In genomic region chr6:16855460-16855859, GRCh38 we compare ENCODE assay signal across 17 cellular contexts.
DNase-seq lines count a peak whose midpoint lies in the region; ATAC-seq and TF ChIP-seq lines count a peak whose summit lies in the region.
"Had no signal": no experiment of that assay in that cellular context is flagged by ENCODE, and none has a peak within 500 bp of the region (broad histone marks: within the 10 kb centered on the region; RNA-seq: fewer than 3 reads in every experiment).

No MANE protein-coding gene starts in this region.

- DNase-seq in effector memory CD8-positive, alpha-beta T cell: no peak
- DNase-seq in putamen (ENCODE audit: low spot score): no peak
- DNase-seq: ACHN; activated B cell treated with CpG ODN at 0.5 μM for 24 hours; activated T-cell treated with anti-CD3 and anti-CD28 coated beads, Interleukin-2, amount 50 U/mL, for 72 hours; mesendoderm; NCI-H1105 treated with DMSO at 0.1 percent for 48 hours; NCI-H510A; SJCRH30; upper lobe of right lung had no signal

- no peaks in the 10 kb centered on the region for H3K9me3 Mint-ChIP-seq in effector memory CD8-positive, alpha-beta T cell
- H3K9me3 Mint-ChIP-seq: activated B cell treated with CpG ODN at 0.5 μM for 24 hours; activated T-cell treated with anti-CD3 and anti-CD28 coated beads, Interleukin-2, amount 50 U/mL, for 72 hours; dendritic cell treated with granulocyte-macrophage colony-stimulating factor and Interleukin-4, amounts not matched to agents 40 ng/mL and 50 ng/mL, for 4 days had no signal

- ATAC-seq in GM18499 (IDR thresholded peaks at IDR 0.05; ENCODE audit: insufficient read depth, unreplicated experiment) (peak; percentile 35), GM19452 (IDR thresholded peaks at IDR 0.05; ENCODE audit: unreplicated experiment) (peak; percentile 38), HG02884 (IDR thresholded peaks at IDR 0.05; ENCODE audit: unreplicated experiment) (peak; percentile 54), HG03575 (IDR thresholded peaks at IDR 0.05; ENCODE audit: extremely low read depth, insufficient number of reproducible peaks, low FRiP score, unreplicated experiment) (peak; percentile 24), SK-N-SH treated with all-trans-retinoic acid at 6 μM for 48 hours (no peak), HG03196 (IDR thresholded peaks at IDR 0.05; ENCODE audit: unreplicated experiment) (no peak)
- no peak for ATAC-seq in effector memory CD8-positive, alpha-beta T cell (replicated peaks)
- ATAC-seq: upper lobe of right lung had no signal

- no peak overlapping the region for H3K4me3 Mint-ChIP-seq in effector memory CD8-positive, alpha-beta T cell
- H3K4me3 Mint-ChIP-seq: activated B cell treated with CpG ODN at 0.5 μM for 24 hours; activated T-cell treated with anti-CD3 and anti-CD28 coated beads, Interleukin-2, amount 50 U/mL, for 72 hours; dendritic cell treated with granulocyte-macrophage colony-stimulating factor and Interleukin-4, amounts not matched to agents 40 ng/mL and 50 ng/mL, for 4 days had no signal

- no peaks in the 10 kb centered on the region for H3K36me3 Mint-ChIP-seq in effector memory CD8-positive, alpha-beta T cell (ENCODE audit: insufficient read depth)

- H3K27me3 Mint-ChIP-seq in effector memory CD8-positive, alpha-beta T cell: peaks cover 22 to 32% of the 10 kb centered on the region in 2 donors
- H3K27me3 Mint-ChIP-seq: dendritic cell treated with granulocyte-macrophage colony-stimulating factor and Interleukin-4, amounts not matched to agents 40 ng/mL and 50 ng/mL, for 4 days had no signal

- H3K27ac Mint-ChIP-seq in effector memory CD8-positive, alpha-beta T cell: no peak overlapping the region
- H3K27ac Mint-ChIP-seq: activated B cell treated with CpG ODN at 0.5 μM for 24 hours; activated T-cell treated with anti-CD3 and anti-CD28 coated beads, Interleukin-2, amount 50 U/mL, for 72 hours; dendritic cell treated with granulocyte-macrophage colony-stimulating factor and Interleukin-4, amounts not matched to agents 40 ng/mL and 50 ng/mL, for 4 days had no signal

- peaks cover 1 to 4% of the 10 kb centered on the region in 2 donors for H3K4me1 Mint-ChIP-seq in effector memory CD8-positive, alpha-beta T cell (ENCODE audit: low read depth in 2 of 2)
- H3K4me1 Mint-ChIP-seq: activated B cell treated with CpG ODN at 0.5 μM for 24 hours had no signal

TF ChIP-seq in SK-N-SH treated with all-trans-retinoic acid at 6 μM for 48 hours, 23 proteins besides CTCF, POLR2A, EP300 and RAD21:
- TF ChIP-seq TSHZ2 (CRISPR knock-in tag; IDR thresholded peaks at IDR 0.05): no peak
- TF ChIP-seq ISL1 (CRISPR knock-in tag; IDR thresholded peaks at IDR 0.05): no peak
- TF ChIP-seq PPARA (CRISPR knock-in tag; IDR thresholded peaks at IDR 0.05; ENCODE audit: borderline replicate concordance): no peak
- TF ChIP-seq ZNF70 (CRISPR knock-in tag; IDR thresholded peaks at IDR 0.05): no peak
- no peak for TF ChIP-seq CSDC2 (CRISPR knock-in tag; IDR thresholded peaks at IDR 0.05)
- TF ChIP-seq, protein P1, sequence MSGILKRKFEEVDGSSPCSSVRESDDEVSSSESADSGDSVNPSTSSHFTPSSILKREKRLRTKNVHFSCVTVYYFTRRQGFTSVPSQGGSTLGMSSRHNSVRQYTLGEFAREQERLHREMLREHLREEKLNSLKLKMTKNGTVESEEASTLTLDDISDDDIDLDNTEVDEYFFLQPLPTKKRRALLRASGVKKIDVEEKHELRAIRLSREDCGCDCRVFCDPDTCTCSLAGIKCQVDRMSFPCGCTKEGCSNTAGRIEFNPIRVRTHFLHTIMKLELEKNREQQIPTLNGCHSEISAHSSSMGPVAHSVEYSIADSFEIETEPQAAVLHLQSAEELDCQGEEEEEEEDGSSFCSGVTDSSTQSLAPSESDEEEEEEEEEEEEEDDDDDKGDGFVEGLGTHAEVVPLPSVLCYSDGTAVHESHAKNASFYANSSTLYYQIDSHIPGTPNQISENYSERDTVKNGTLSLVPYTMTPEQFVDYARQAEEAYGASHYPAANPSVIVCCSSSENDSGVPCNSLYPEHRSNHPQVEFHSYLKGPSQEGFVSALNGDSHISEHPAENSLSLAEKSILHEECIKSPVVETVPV (CRISPR knock-in tag; IDR thresholded peaks at IDR 0.05): no peak
- TF ChIP-seq ARNTL (CRISPR knock-in tag; IDR thresholded peaks at IDR 0.05; ENCODE audit: borderline replicate concordance, low read depth): no peak
- no peak for TF ChIP-seq ESRRG (CRISPR knock-in tag; IDR thresholded peaks at IDR 0.05)
- TF ChIP-seq ZNF8 (CRISPR knock-in tag; IDR thresholded peaks at IDR 0.05): no peak
TF ChIP-seq in SK-N-SH treated with all-trans-retinoic acid at 6 μM for 48 hours: peak in this region for 0.

Comparison
In these comparisons a context has a peak if more than half of its experiments do, and no peak if none do; other contexts are left out.
1. ATAC-seq: peak in GM18499 (single experiment), GM19452 (single experiment), HG02884 (single experiment) and HG03575 (single experiment); none in effector memory CD8-positive, alpha-beta T cell (single experiment), SK-N-SH treated with all-trans-retinoic acid at 6 μM for 48 hours (single experiment) and HG03196 (single experiment).